In the genomic region with DNA sequence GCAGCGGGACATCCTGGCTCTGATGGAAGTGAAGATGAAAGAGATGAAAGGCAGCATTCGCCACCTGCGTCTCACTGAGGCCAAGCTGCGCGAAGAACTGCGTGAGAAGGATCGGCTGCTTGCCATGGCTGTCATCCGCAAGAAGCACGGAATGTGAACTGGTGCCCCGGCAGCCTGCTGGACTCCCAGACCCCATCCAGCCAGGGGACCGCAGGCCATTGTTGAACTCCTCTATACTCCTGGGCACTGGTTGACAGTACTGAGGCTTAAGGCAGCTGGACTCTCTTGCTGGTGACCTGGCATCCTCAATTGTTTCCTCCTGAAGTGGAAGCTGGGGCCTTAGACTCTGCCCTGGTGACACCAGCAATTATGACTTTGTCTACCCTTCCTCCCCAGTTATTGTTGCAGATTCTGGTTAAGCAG, we compare ENCODE assay signal across 8 cellular contexts. TPM values are rescaled to one million over a fixed set of nuclear protein-coding genes. Genes with fewer than 3 reads are reported as not detected.
A peak's percentile ranks its signal among the peaks of the same experiment; 100 is the strongest.
DNase-seq lines count a peak whose midpoint lies in the region; ATAC-seq and TF ChIP-seq lines count a peak whose summit lies in the region.

No MANE protein-coding gene starts in this region.

- peak overlapping the region; percentile 89 for H3K27ac Mint-ChIP-seq in activated T-cell treated with anti-CD3 and anti-CD28 coated beads, Interleukin-2, amount 50 U/mL, for 72 hours
- H3K27ac Mint-ChIP-seq in activated naive CD8-positive, alpha-beta T cell treated with anti-CD3 and anti-CD28 coated beads, Interleukin-2, amount 50 U/mL, for 24 hours: peak overlapping the region; percentile 89

- no peak for TF ChIP-seq EP300 in tibial nerve (IDR thresholded peaks at IDR 0.05)

- TF ChIP-seq POLR2A in tibial nerve (IDR thresholded peaks at IDR 0.05): no peak

- H3K4me3 ChIP-seq in tibial nerve: peak overlapping the region; percentile 51 to 100 (median 72)

- H3K4me1 ChIP-seq in tibial nerve: peaks cover 0 to 52% (median 46%) of the 10 kb centered on the region in 4 donors

- 6% methylated on average over 11 of the region's 11 CpGs for WGBS in tibial nerve, 2 donors

- peaks cover 3 to 5% of the 10 kb centered on the region in 2 donors for H3K36me3 Mint-ChIP-seq in activated T-cell treated with anti-CD3 and anti-CD28 coated beads, Interleukin-2, amount 50 U/mL, for 72 hours (ENCODE audit: insufficient read depth in 2 of 2)
- H3K36me3 Mint-ChIP-seq in activated naive CD8-positive, alpha-beta T cell treated with anti-CD3 and anti-CD28 coated beads, Interleukin-2, amount 50 U/mL, for 24 hours (ENCODE audit: low read depth): peaks cover 11% of the 10 kb centered on the region

- H3K4me3 Mint-ChIP-seq in activated T-cell treated with anti-CD3 and anti-CD28 coated beads, Interleukin-2, amount 50 U/mL, for 72 hours: peak overlapping the region; percentile 92 to 98
- H3K4me3 Mint-ChIP-seq in activated naive CD8-positive, alpha-beta T cell treated with anti-CD3 and anti-CD28 coated beads, Interleukin-2, amount 50 U/mL, for 24 hours: peak overlapping the region; percentile 92

- peaks cover 53% of the 10 kb centered on the region for H3K4me1 Mint-ChIP-seq in activated T-cell treated with anti-CD3 and anti-CD28 coated beads, Interleukin-2, amount 50 U/mL, for 72 hours (ENCODE audit: low read depth)
- H3K4me1 Mint-ChIP-seq in activated naive CD8-positive, alpha-beta T cell treated with anti-CD3 and anti-CD28 coated beads, Interleukin-2, amount 50 U/mL, for 24 hours: peaks cover 50% of the 10 kb centered on the region

- no peaks in the 10 kb centered on the region for H3K36me3 ChIP-seq in tibial nerve

- no peak for DNase-seq in activated T-cell treated with anti-CD3 and anti-CD28 coated beads, Interleukin-2, amount 50 U/mL, for 72 hours
- DNase-seq in activated T-cell treated with anti-CD3 and anti-CD28 coated beads, Interleukin-2, amount 50 U/mL, for 1 hour: no peak
- DNase-seq in activated naive CD8-positive, alpha-beta T cell treated with anti-CD3 and anti-CD28 coated beads, Interleukin-2, amount 50 U/mL, for 24 hours: no peak
- no peak for DNase-seq in tibial nerve (ENCODE audit: low spot score in 2 of 2)
- no peak for DNase-seq in NCI-H146 (lab: John Stamatoyannopoulos, UW)
- no peak for DNase-seq in KG1 (lab: John Stamatoyannopoulos, UW)

- H3K27me3 ChIP-seq in layer of hippocampus (ENCODE audit: control insufficient read depth, insufficient read depth, low read length) (no peaks in the 10 kb centered on the region), tibial nerve (no peaks in the 10 kb centered on the region)

- no peaks in the 10 kb centered on the region for H3K9me3 ChIP-seq in tibial nerve

- H3K9me3 Mint-ChIP-seq in activated T-cell treated with anti-CD3 and anti-CD28 coated beads, Interleukin-2, amount 50 U/mL, for 72 hours: no peaks in the 10 kb centered on the region
- no peaks in the 10 kb centered on the region for H3K9me3 Mint-ChIP-seq in activated naive CD8-positive, alpha-beta T cell treated with anti-CD3 and anti-CD28 coated beads, Interleukin-2, amount 50 U/mL, for 24 hours

- ATAC-seq in activated T-cell treated with anti-CD3 and anti-CD28 coated beads, Interleukin-2, amount 50 U/mL, for 72 hours (replicated peaks in 1 of 2): no peak
- ATAC-seq in activated naive CD8-positive, alpha-beta T cell treated with anti-CD3 and anti-CD28 coated beads, Interleukin-2, amount 50 U/mL, for 24 hours: no peak
- no peak for ATAC-seq in GM19351 (IDR thresholded peaks at IDR 0.05; ENCODE audit: unreplicated experiment)

- no peak for TF ChIP-seq CTCF in tibial nerve (IDR thresholded peaks at IDR 0.05)

- no peaks in the 10 kb centered on the region for H3K27me3 Mint-ChIP-seq in activated T-cell treated with anti-CD3 and anti-CD28 coated beads, Interleukin-2, amount 50 U/mL, for 72 hours (ENCODE audit: low read depth)
- no peaks in the 10 kb centered on the region for H3K27me3 Mint-ChIP-seq in activated naive CD8-positive, alpha-beta T cell treated with anti-CD3 and anti-CD28 coated beads, Interleukin-2, amount 50 U/mL, for 24 hours

- H3K27ac ChIP-seq in layer of hippocampus (ENCODE audit: low read depth, low read length) (peak overlapping the region; percentile 100), tibial nerve (peak overlapping the region in 3 of 4 donors; percentile 99 to 100 (median 99))

RNA-seq across cellular contexts. Expression of a gene that starts 1.2 kb away (rescaled TPM):
- total RNA-seq in activated T-cell treated with anti-CD3 and anti-CD28 coated beads, Interleukin-2, amount 50 U/mL, for 72 hours: 10 to 100 TPM; 31.7 to 39.2 TPM
- total RNA-seq in tibial nerve: 10 to 100 TPM; 47.1 to 74.3 (median 60.9) TPM

RNA-seq across cellular contexts. Expression of a gene that starts 3.4 kb away (rescaled TPM):
- 10 to 100 TPM; 80.8 to 90.1 TPM for total RNA-seq in activated T-cell treated with anti-CD3 and anti-CD28 coated beads, Interleukin-2, amount 50 U/mL, for 72 hours
- 100 to 1,000 TPM in 2 of 4 donors, 10 to 100 TPM in 2; 54.4 to 137 (median 105) TPM for total RNA-seq in tibial nerve

RNA-seq across cellular contexts. Expression of a gene that starts 4.1 kb away (rescaled TPM):
- 10 to 100 TPM; 43.6 to 59.4 TPM for total RNA-seq in activated T-cell treated with anti-CD3 and anti-CD28 coated beads, Interleukin-2, amount 50 U/mL, for 72 hours
- 100 to 1,000 TPM in 1 of 4 donors, 10 to 100 TPM in 3; 51.3 to 101 (median 59.2) TPM for total RNA-seq in tibial nerve

RNA-seq across cellular contexts. Expression of a gene that starts 29.5 kb away (rescaled TPM):
- 10 to 100 TPM; 82.9 to 86.4 TPM for total RNA-seq in activated T-cell treated with anti-CD3 and anti-CD28 coated beads, Interleukin-2, amount 50 U/mL, for 72 hours
- 10 to 100 TPM; 36.7 to 62.4 (median 55.6) TPM for total RNA-seq in tibial nerve

RNA-seq across cellular contexts. Expression of a gene that starts 36.7 kb away (rescaled TPM):
- under 1 TPM; 0.39 to 0.86 TPM for total RNA-seq in activated T-cell treated with anti-CD3 and anti-CD28 coated beads, Interleukin-2, amount 50 U/mL, for 72 hours
- total RNA-seq in tibial nerve: 1 to 10 TPM; 2.8 to 8.4 (median 4.0) TPM
